ENCODE assay signal across 8 cellular contexts in the genomic region with DNA sequence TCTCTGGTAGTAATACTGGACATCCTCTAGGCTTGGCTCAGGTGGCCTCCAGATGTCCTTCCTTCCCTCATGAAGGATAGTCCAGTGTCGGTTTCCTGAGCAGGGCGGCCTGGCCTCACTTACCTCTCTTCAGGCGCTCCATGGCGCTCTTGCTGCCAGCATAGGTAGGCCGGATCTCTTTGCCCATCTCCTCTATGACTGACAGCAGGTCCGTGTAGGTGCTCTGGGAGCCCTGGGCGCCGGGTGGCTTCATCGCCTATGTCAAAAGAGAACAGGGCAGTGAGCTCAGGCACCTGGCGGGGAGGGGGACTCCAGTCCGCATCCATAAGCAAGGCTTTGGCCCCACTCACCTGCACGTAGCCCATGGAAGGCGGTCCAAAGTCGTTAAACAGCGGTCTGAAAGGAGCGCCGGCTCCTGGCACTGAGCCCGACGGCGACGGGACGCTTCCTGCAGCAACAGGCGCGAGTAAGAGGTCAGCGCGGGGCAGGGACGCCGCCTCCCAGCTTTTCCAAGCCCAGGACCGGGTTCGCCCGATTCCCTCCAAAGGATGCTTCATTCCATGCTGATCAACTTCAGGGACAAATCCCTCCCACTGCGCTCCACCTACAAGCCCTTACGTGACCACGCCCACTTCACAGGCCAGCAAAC. TPM values are rescaled to one million over a fixed set of nuclear protein-coding genes. Genes with fewer than 3 reads are reported as not detected.
DNase-seq lines count a peak whose midpoint lies in the region; ATAC-seq and TF ChIP-seq lines count a peak whose summit lies in the region.

No MANE protein-coding gene starts in this region.

- peak overlapping the region; percentile 95 for H3K4me2 ChIP-seq in SK-N-SH

- peaks cover 13% of the 10 kb centered on the region for H4K20me1 ChIP-seq in SK-N-SH (ENCODE audit: insufficient read depth)

- peaks cover 29% of the 10 kb centered on the region for H3K79me2 ChIP-seq in SK-N-SH (ENCODE audit: insufficient read depth)

- peaks cover 24% of the 10 kb centered on the region for H3F3A ChIP-seq in SK-N-SH (replicated peaks; ENCODE audit: insufficient read depth)

- 62% methylated on average over 12 of the region's 34 CpGs for WGBS in SK-N-SH (ENCODE audit: low lambda C conversion rate)

- no peak for TF ChIP-seq EP300 in SK-N-SH (IDR thresholded peaks at IDR 0.05; ENCODE audit: borderline replicate concordance in 1 of 2, low read depth in 1 of 2, low read length in 1 of 2)

- CTCF ChIA-PET in SK-N-SH (lab: Yijun Ruan, JAX): interaction anchor here (0.8 to 1.1 kb wide), 2 partner anchors 15 to 125 kb away, joined by 3 read pairs; no protein-coding TSS in a partner anchor

- no peak for ATAC-seq in HG03025 (IDR thresholded peaks at IDR 0.05; ENCODE audit: low FRiP score, unreplicated experiment)
- ATAC-seq in HG02840 (IDR thresholded peaks at IDR 0.05; ENCODE audit: low FRiP score, unreplicated experiment): no peak
- ATAC-seq in HG02981 (IDR thresholded peaks at IDR 0.05; ENCODE audit: unreplicated experiment): no peak

- H3K4me3 ChIP-seq in AG09309 (ENCODE audit: control insufficient read depth, low read depth, low read length) (peak overlapping the region; percentile 86), H7 (ENCODE audit: insufficient read depth, low read depth, low read length) (peak overlapping the region; percentile 73), SK-N-SH (ENCODE audit: low read depth in 2 of 2, low read length in 1 of 2) (peak overlapping the region; percentile 68 to 89), epithelial cell of esophagus (ENCODE audit: low read length) (peak overlapping the region; percentile 69), muscle layer of duodenum (ENCODE audit: low read depth in 1 of 2, low read length in 2 of 2) (peak overlapping the region; percentile 73 to 90)

- no peaks in the 10 kb centered on the region for H3K9me2 ChIP-seq in SK-N-SH

- DNase-seq in AG09309 (ENCODE audit: low read depth) (peak; percentile 17), H7 (peak; percentile 87), SK-N-SH (no peak), epithelial cell of esophagus (ENCODE audit: low read depth) (peak; percentile 84)

- H3K27ac ChIP-seq in SK-N-SH (ENCODE audit: low read depth in 2 of 2, low read length in 1 of 2) (peak overlapping the region; percentile 83 to 89), muscle layer of duodenum (ENCODE audit: low read length) (peak overlapping the region; percentile 88)

- peaks cover 10 to 36% of the 10 kb centered on the region in 2 experiments for H3K4me1 ChIP-seq in SK-N-SH (ENCODE audit: control insufficient read depth in 1 of 2, insufficient read depth in 2 of 2, low read depth in 1 of 2, low read length in 1 of 2)
- H3K4me1 ChIP-seq in muscle layer of duodenum (ENCODE audit: control insufficient read depth in 1 of 2, insufficient read depth in 2 of 2, low read length in 2 of 2): peaks cover 11 to 39% of the 10 kb centered on the region in 2 donors

- H3K9me3 ChIP-seq in SK-N-SH (no peaks in the 10 kb centered on the region), muscle layer of duodenum (ENCODE audit: control insufficient read depth in 1 of 2, low read length in 2 of 2) (no peaks in the 10 kb centered on the region)

- H3K27me3 ChIP-seq in H7 (ENCODE audit: control insufficient read depth, insufficient read depth, low read length) (peaks cover 9% of the 10 kb centered on the region; the same call in 1 of the 2 replicates), SK-N-SH (ENCODE audit: insufficient read depth) (no peaks in the 10 kb centered on the region; the same call in 1 of the 2 replicates), muscle layer of duodenum (ENCODE audit: low read depth, low read length) (no peaks in the 10 kb centered on the region)

- TF ChIP-seq RAD21 in SK-N-SH (IDR thresholded peaks at IDR 0.05; ENCODE audit: low read length): no peak

- POLR2A ChIA-PET in SK-N-SH (lab: Yijun Ruan, JAX): interaction anchor here (1.4 kb wide), 1 partner anchor 106 kb away, joined by 5 read pairs; the partner anchor contains the start of gene PPP1CA

- H3K36me3 ChIP-seq in H7 (replicated peaks; ENCODE audit: control insufficient read depth, insufficient read depth, low read length) (no peaks in the 10 kb centered on the region), SK-N-SH (replicated peaks in 1 of 2; ENCODE audit: control insufficient read depth in 1 of 2, insufficient read depth in 2 of 2, low read length in 1 of 2) (peaks cover 0 to 7% of the 10 kb centered on the region in 2 experiments), muscle layer of duodenum (ENCODE audit: control insufficient read depth in 1 of 2, insufficient read depth in 2 of 2, low read length in 2 of 2) (peaks cover 3 to 6% of the 10 kb centered on the region in 2 donors)

- peak overlapping the region; percentile 69 for H3K9ac ChIP-seq in SK-N-SH

- H2AFZ ChIP-seq in SK-N-SH (ENCODE audit: low read depth): peak overlapping the region; percentile 80; the same call in 1 of the 2 replicates

- TF ChIP-seq CTCF in AG09309 (IDR thresholded peaks at IDR 0.05; ENCODE audit: control insufficient read depth, insufficient read depth, low read depth, low read length, missing control alignments) (no peak), SK-N-SH (IDR thresholded peaks at IDR 0.05) (no peak), epithelial cell of esophagus (IDR thresholded peaks at IDR 0.05; ENCODE audit: insufficient read depth, low read depth, low read length, missing control alignments) (no peak)

TF ChIP-seq in SK-N-SH, 30 proteins besides CTCF, POLR2A, EP300 and RAD21:
- TF ChIP-seq NFIC (IDR thresholded peaks at IDR 0.05; ENCODE audit: borderline replicate concordance): peak; percentile 25
- no peak for TF ChIP-seq SIN3A (IDR thresholded peaks at IDR 0.05; ENCODE audit: borderline replicate concordance, low read depth, low read length)

RNA-seq across cellular contexts. Expression of gene CDK2AP2, which starts 0.6 kb away (rescaled TPM):
- total RNA-seq in H7 (2014; rRNA removed; shearing (Covaris generic)): 28.6 and 38.1 TPM in 2 replicates
- 32.8 and 47.9 TPM in 2 replicates for polyA plus RNA-seq in SK-N-SH (2012; rRNA removed)
- polyA plus RNA-seq in SK-N-SH (2012; cell fraction: cytosol; rRNA removed): 18.5 and 30.3 TPM in 2 replicates
- 61.4 and 65.8 TPM in 2 replicates for polyA plus RNA-seq in SK-N-SH (2012; cell fraction: nucleus; rRNA removed)

RNA-seq across cellular contexts. Expression of gene PITPNM1, which starts 2.2 kb away (rescaled TPM):
- total RNA-seq in H7 (2014; rRNA removed; shearing (Covaris generic)): 36.9 and 37.5 TPM in 2 replicates
- polyA plus RNA-seq in SK-N-SH (2012; rRNA removed): 24.2 and 24.4 TPM in 2 replicates
- polyA plus RNA-seq in SK-N-SH (2012; cell fraction: cytosol; rRNA removed): 6.8 and 11.2 TPM in 2 replicates
- polyA plus RNA-seq in SK-N-SH (2012; cell fraction: nucleus; rRNA removed): 85.1 and 94.3 TPM in 2 replicates

RNA-seq across cellular contexts. Expression of gene CABP2, which starts 15.9 kb away (rescaled TPM):
- not detected in 2 replicates for total RNA-seq in H7 (2014; rRNA removed; shearing (Covaris generic))
- not detected in 2 replicates for polyA plus RNA-seq in SK-N-SH (2012; rRNA removed)
- polyA plus RNA-seq in SK-N-SH (2012; cell fraction: cytosol; rRNA removed): not detected in 2 replicates
- polyA plus RNA-seq in SK-N-SH (2012; cell fraction: nucleus; rRNA removed): not detected in 2 replicates

RNA-seq across cellular contexts. Expression of gene AIP, which starts 24.5 kb away (rescaled TPM):
- total RNA-seq in H7 (2014; rRNA removed; shearing (Covaris generic)): 40.8 and 51.2 TPM in 2 replicates
- 192 and 207 TPM in 2 replicates for polyA plus RNA-seq in SK-N-SH (2012; rRNA removed)
- 112 and 149 TPM in 2 replicates for polyA plus RNA-seq in SK-N-SH (2012; cell fraction: cytosol; rRNA removed)
- polyA plus RNA-seq in SK-N-SH (2012; cell fraction: nucleus; rRNA removed): 125 and 141 TPM in 2 replicates

RNA-seq across cellular contexts. Expression of gene TMEM134, which starts 38.3 kb away (rescaled TPM):
- total RNA-seq in H7 (2014; rRNA removed; shearing (Covaris generic)): 34.9 and 51.7 TPM in 2 replicates
- polyA plus RNA-seq in SK-N-SH (2012; rRNA removed): 132 and 135 TPM in 2 replicates
- 90.4 and 111 TPM in 2 replicates for polyA plus RNA-seq in SK-N-SH (2012; cell fraction: cytosol; rRNA removed)
- polyA plus RNA-seq in SK-N-SH (2012; cell fraction: nucleus; rRNA removed): 166 and 231 TPM in 2 replicates
